9 cellular contexts compared by ENCODE assay signal in the genomic region with DNA sequence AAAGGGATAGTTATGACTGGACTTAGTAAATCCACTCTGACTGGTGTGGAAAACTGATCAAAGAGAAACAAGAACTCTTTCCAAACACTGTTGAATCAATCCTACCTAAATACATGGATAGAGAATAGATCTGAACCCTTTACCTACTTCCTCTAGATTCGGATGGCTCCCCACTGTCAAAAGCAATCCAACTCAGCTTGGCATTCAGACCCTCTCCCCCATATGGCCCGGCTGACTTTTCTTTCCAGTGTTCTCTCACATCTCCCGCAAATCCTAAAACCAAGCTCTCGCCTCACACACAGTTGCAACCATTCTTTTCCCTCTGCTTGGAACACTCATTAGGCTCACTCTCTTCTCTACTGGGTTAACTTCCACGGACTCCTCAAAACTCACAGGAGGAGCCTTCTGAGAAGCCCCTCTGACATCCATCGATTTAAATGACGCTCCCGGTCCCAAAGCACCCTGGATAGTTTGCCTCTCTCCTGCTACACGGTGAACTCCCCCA. TPM values are rescaled to one million over a fixed set of nuclear protein-coding genes. Genes with fewer than 3 reads are reported as not detected.
DNase-seq lines count a peak whose midpoint lies in the region; ATAC-seq and TF ChIP-seq lines count a peak whose summit lies in the region.
"Had no signal": no experiment of that assay in that cellular context is flagged by ENCODE, and none has a peak within 500 bp of the region (broad histone marks: within the 10 kb centered on the region; RNA-seq: fewer than 3 reads in every experiment).

No MANE protein-coding gene starts in this region.

- H3K27ac Mint-ChIP-seq in immature natural killer cell = no peak overlapping the region
- no peak overlapping the region for H3K27ac Mint-ChIP-seq in progenitor cell of endocrine pancreas
- H3K27ac Mint-ChIP-seq: activated naive CD8-positive, alpha-beta T cell had no signal

- no peaks in the 10 kb centered on the region for H3K27me3 ChIP-seq in iPS DF 6.9 (ENCODE audit: control insufficient read depth, insufficient read depth, low read length)

- no CpG with 5 or more reads among the region's 9 CpGs for WGBS in iPS DF 6.9 (ENCODE audit: insufficient coverage, insufficient read length)

- H3K9ac ChIP-seq in SK-N-MC (ENCODE audit: insufficient read length) = peak overlapping the region; percentile 83

- H3K4me1 ChIP-seq in iPS DF 6.9 (ENCODE audit: control insufficient read depth, insufficient read depth, low read length) = no peaks in the 10 kb centered on the region

- H3K9me3 ChIP-seq in SK-N-MC (ENCODE audit: low read depth, low read length) = 0 out of 2 replicates have a peak, but pooled peaks cover 5% of the 10 kb centered on the region
- no peaks in the 10 kb centered on the region for H3K9me3 ChIP-seq in iPS DF 6.9 (ENCODE audit: control insufficient read depth, insufficient read depth, low read length)

- intact Hi-C loops in Right ventricle myocardium superior (cut with DNase I) = loop anchor here (10.0 kb wide), 1 partner anchor 230 kb away; a partner anchor contains a TSS
- intact Hi-C loops in cardiac septum (cut with DNase I) = loop anchor here (5.0 to 10.0 kb wide), 2 partner anchors 230 to 433 kb away; a partner anchor contains a TSS

- H3K4me3 ChIP-seq in SK-N-MC (peak overlapping the region; percentile 97), iPS DF 6.9 (ENCODE audit: low read length) (peak overlapping the region; percentile 85)

- H3K27ac ChIP-seq in SK-N-MC (peak overlapping the region; percentile 77), iPS DF 6.9 (ENCODE audit: low read length) (no peak overlapping the region), temporal lobe (ENCODE audit: low read depth, low read length) (peak overlapping the region; percentile 70)

- H3K4me3 Mint-ChIP-seq in immature natural killer cell (no peak overlapping the region), progenitor cell of endocrine pancreas (ENCODE audit: low read depth) (no peak overlapping the region)
- H3K4me3 Mint-ChIP-seq: activated naive CD8-positive, alpha-beta T cell had no signal

- DNase-seq in Right ventricle myocardium superior (no peak), cardiac septum (ENCODE audit: low spot score) (no peak), SK-N-MC (ENCODE audit: low read depth, low spot score) (no peak), iPS DF 6.9 (ENCODE audit: low read depth, low spot score) (no peak), immature natural killer cell (no peak), progenitor cell of endocrine pancreas (ENCODE audit: low spot score, unreplicated experiment) (no peak), NCI-H1092 (lab: John Stamatoyannopoulos, UW) (no peak)

- no peak for TF ChIP-seq CTCF in progenitor cell of endocrine pancreas (IDR thresholded peaks at IDR 0.05; ENCODE audit: unreplicated experiment)

- H3K36me3 ChIP-seq in SK-N-MC (ENCODE audit: insufficient read depth, low read length) (no peaks in the 10 kb centered on the region), iPS DF 6.9 (ENCODE audit: control insufficient read depth, insufficient read depth, low read length) (no peaks in the 10 kb centered on the region)

- H3K36me3 Mint-ChIP-seq in immature natural killer cell = no peaks in the 10 kb centered on the region
- peaks cover 6% of the 10 kb centered on the region for H3K36me3 Mint-ChIP-seq in progenitor cell of endocrine pancreas (ENCODE audit: insufficient read depth)

- H3K4me1 Mint-ChIP-seq in immature natural killer cell (peaks cover 6 to 7% of the 10 kb centered on the region in 2 donors), progenitor cell of endocrine pancreas (ENCODE audit: low read depth) (no peaks in the 10 kb centered on the region)

- H3K27me3 Mint-ChIP-seq in immature natural killer cell (ENCODE audit: low read depth in 3 of 3) (peaks cover 4 to 21% (median 5%) of the 10 kb centered on the region in 3 donors), progenitor cell of endocrine pancreas (peaks cover 26% of the 10 kb centered on the region)

- peak; percentile 20 for ATAC-seq in Right ventricle myocardium superior (ENCODE audit: poor library complexity)

- H3K9me3 Mint-ChIP-seq in immature natural killer cell (no peaks in the 10 kb centered on the region), progenitor cell of endocrine pancreas (ENCODE audit: low read depth) (peaks cover 7% of the 10 kb centered on the region)

RNA-seq across cellular contexts. Expression of a gene that starts 0.6 kb away (rescaled TPM):
- 3.7 TPM for total RNA-seq in Right ventricle myocardium superior
- total RNA-seq in cardiac septum = 3.6 TPM
- 9.1 TPM for total RNA-seq in temporal lobe
- 1 to 10 TPM in 2 of 3 donors, not detected in 1; 3.7 to 4.7 TPM for polyA plus RNA-seq in immature natural killer cell
- total RNA-seq in progenitor cell of endocrine pancreas = 32.9 and 33.2 TPM in 2 replicates

RNA-seq across cellular contexts. Expression of a gene that starts 18.0 kb away (rescaled TPM):
- 0.78 TPM for total RNA-seq in Right ventricle myocardium superior
- 0.89 TPM for total RNA-seq in cardiac septum
- 3.7 TPM for total RNA-seq in temporal lobe
- polyA plus RNA-seq in immature natural killer cell = 10 to 100 TPM in 2 of 3 donors, 1 to 10 TPM in 1; 9.5 to 33.2 (median 11.8) TPM
- 0.18 TPM in 1 of 2 replicates, not detected in the other for total RNA-seq in progenitor cell of endocrine pancreas
